Comparison of ENCODE assay signal across 8 cellular contexts in the genomic region with DNA sequence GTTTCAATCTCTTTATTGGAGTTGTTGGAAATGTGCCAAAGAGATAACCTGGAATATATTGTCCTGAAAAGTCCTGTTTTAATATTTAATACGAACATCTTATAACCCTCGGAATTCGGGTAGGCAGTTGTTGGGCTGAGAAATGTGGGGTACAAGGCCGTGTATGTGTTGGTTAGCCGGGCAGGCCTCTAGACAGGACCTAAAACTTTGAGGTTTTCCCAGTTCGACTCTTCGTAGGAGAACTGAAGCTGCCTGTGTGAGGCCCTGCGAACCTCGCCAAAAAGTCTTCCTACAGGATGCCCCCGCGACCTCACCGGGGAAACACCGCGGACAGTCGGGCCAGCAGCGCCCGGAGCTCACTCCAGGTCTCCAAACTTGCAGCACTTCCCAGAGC. TPM values are rescaled to one million over a fixed set of nuclear protein-coding genes. Genes with fewer than 3 reads are reported as not detected.
DNase-seq lines count a peak whose midpoint lies in the region; ATAC-seq, FAIRE-seq and TF ChIP-seq lines count a peak whose summit lies in the region.

No MANE protein-coding gene starts in this region.

- no peak for DNase-seq in activated CD4-positive, alpha-beta T cell treated with anti-CD3 and anti-CD28 coated beads, Interleukin-2, amount 10 ng/mL, durations not matched to agents 24 days and 14 days
- DNase-seq in activated CD4-positive, alpha-beta T cell treated with anti-CD3 and anti-CD28 coated beads, Interleukin-2, amount 50 U/mL, for 4 hours, result no peak
- DNase-seq in RWPE1 (ENCODE audit: low spot score) (peak; percentile 58), fibroblast of pulmonary artery (ENCODE audit: low read depth) (peak; percentile 83), small intestine (no peak), DMS153 treated with DMSO at 0.1 percent for 48 hours (lab: John Stamatoyannopoulos, UW; ENCODE audit: unreplicated experiment) (no peak)

- H3K4me2 ChIP-seq in skeletal muscle satellite cell (ENCODE audit: low read length), result peak overlapping the region; percentile 91

- WGBS in small intestine, 3 donors, result 37 to 74% (median 53%) methylated on average over 17 of the region's 17 CpGs

- H3K36me3 ChIP-seq in skeletal muscle satellite cell (ENCODE audit: insufficient read depth, low read length) (no peaks in the 10 kb centered on the region), small intestine (ENCODE audit: control insufficient read depth in 2 of 2, insufficient read depth in 2 of 2, low read length in 2 of 2) (no peaks in the 10 kb centered on the region)

- TF ChIP-seq CTCF in RWPE1 (conservative IDR thresholded peaks at IDR 0.05; ENCODE audit: low read depth), result no peak
- TF ChIP-seq CTCF in fibroblast of pulmonary artery (IDR thresholded peaks at IDR 0.05; ENCODE audit: low read length, missing control alignments), result no peak

- intact Hi-C loops in activated CD4-positive, alpha-beta T cell treated with anti-CD3 and anti-CD28 coated beads, Interleukin-2, amount 10 ng/mL, durations not matched to agents 24 days and 14 days (cut with micrococcal nuclease), result loop anchor here (10.0 kb wide), 2 partner anchors 581 to 1241 kb away; partner anchors contain the start of gene KLF9

- peaks cover 63% of the 10 kb centered on the region for H3K4me1 Mint-ChIP-seq in activated CD4-positive, alpha-beta T cell treated with anti-CD3 and anti-CD28 coated beads, Interleukin-2, amount 10 ng/mL, durations not matched to agents 24 days and 14 days

- no peak for ATAC-seq in GM18870 (IDR thresholded peaks at IDR 0.05; ENCODE audit: unreplicated experiment)

- no peak for FAIRE-seq in small intestine (lab: Jason Lieb, UNC)

- peak overlapping the region; percentile 79 for H3K9ac ChIP-seq in skeletal muscle satellite cell (ENCODE audit: low read depth, low read length)

- no peaks in the 10 kb centered on the region for H3K27me3 ChIP-seq in skeletal muscle satellite cell (ENCODE audit: control insufficient read depth, insufficient read depth, low read length)
- no peaks in the 10 kb centered on the region for H3K27me3 ChIP-seq in small intestine (ENCODE audit: control insufficient read depth in 2 of 2, insufficient read depth in 2 of 2, low read length in 2 of 2)

- POLR2A ChIA-PET in RWPE1 (lab: Yijun Ruan, JAX; ENCODE audit: low non-redundant PET), result no interaction called here

- peak overlapping the region; percentile 64 for H3K27ac Mint-ChIP-seq in activated CD4-positive, alpha-beta T cell treated with anti-CD3 and anti-CD28 coated beads, Interleukin-2, amount 10 ng/mL, durations not matched to agents 24 days and 14 days

- H3K27ac ChIP-seq in RWPE1 (peak overlapping the region; percentile 91), small intestine (ENCODE audit: low read depth in 1 of 2, low read length in 1 of 2) (peak overlapping the region in 1 of 2 donors; percentile 17)

- H3K9me3 ChIP-seq in skeletal muscle satellite cell (replicated peaks; ENCODE audit: low read length) (no peaks in the 10 kb centered on the region), small intestine (ENCODE audit: control insufficient read depth, low read depth) (no peaks in the 10 kb centered on the region)

- peaks cover 24% of the 10 kb centered on the region for H3K27me3 Mint-ChIP-seq in activated CD4-positive, alpha-beta T cell treated with anti-CD3 and anti-CD28 coated beads, Interleukin-2, amount 10 ng/mL, durations not matched to agents 24 days and 14 days

- no peaks in the 10 kb centered on the region for H3K9me3 Mint-ChIP-seq in activated CD4-positive, alpha-beta T cell treated with anti-CD3 and anti-CD28 coated beads, Interleukin-2, amount 10 ng/mL, durations not matched to agents 24 days and 14 days

- H3K4me3 ChIP-seq in fibroblast of pulmonary artery (replicated peaks; ENCODE audit: low read depth, low read length) (peak overlapping the region; percentile 84), skeletal muscle satellite cell (ENCODE audit: low read length) (peak overlapping the region; percentile 77), small intestine (ENCODE audit: low read depth in 1 of 2, low read length in 2 of 2) (peak overlapping the region in 1 of 2 donors; percentile 39)

- H3K4me1 ChIP-seq in skeletal muscle satellite cell (ENCODE audit: control insufficient read depth, insufficient read depth, low read length) (peaks cover 27% of the 10 kb centered on the region), small intestine (ENCODE audit: control insufficient read depth in 2 of 2, insufficient read depth in 1 of 2, low read depth in 1 of 2, low read length in 1 of 2) (peaks cover 0 to 6% of the 10 kb centered on the region in 2 donors)

- CTCF ChIA-PET in RWPE1 (lab: Yijun Ruan, JAX), result interaction anchor here (0.6 kb wide), 2 partner anchors 14 to 100 kb away, joined by 3 read pairs; no protein-coding TSS in a partner anchor

- H3K36me3 Mint-ChIP-seq in activated CD4-positive, alpha-beta T cell treated with anti-CD3 and anti-CD28 coated beads, Interleukin-2, amount 10 ng/mL, durations not matched to agents 24 days and 14 days (ENCODE audit: low read depth), result no peaks in the 10 kb centered on the region

- H3K4me3 Mint-ChIP-seq in activated CD4-positive, alpha-beta T cell treated with anti-CD3 and anti-CD28 coated beads, Interleukin-2, amount 10 ng/mL, durations not matched to agents 24 days and 14 days, result peak overlapping the region; percentile 84

RNA-seq across cellular contexts. Expression of gene TJP2, which starts 0.6 kb away (rescaled TPM):
- total RNA-seq in activated CD4-positive, alpha-beta T cell treated with anti-CD3 and anti-CD28 coated beads, Interleukin-2, amount 10 ng/mL, durations not matched to agents 24 days and 14 days, result 18.0 and 19.4 TPM in 2 replicates
- 14.6 and 34.2 TPM in 2 replicates for total RNA-seq in skeletal muscle satellite cell (2012; rRNA removed)
- 10 to 100 TPM; 48.3 to 99.2 (median 98.2) TPM for polyA plus RNA-seq in small intestine

Comparison
In these comparisons a context has a peak if more than half of its experiments do, and no peak if none do; other contexts are left out.
1. DNase-seq: peak in RWPE1 (single experiment) and fibroblast of pulmonary artery (single experiment); none in activated CD4-positive, alpha-beta T cell treated with anti-CD3 and anti-CD28 coated beads, Interleukin-2, amount 10 ng/mL, durations not matched to agents 24 days and 14 days (single experiment), activated CD4-positive, alpha-beta T cell treated with anti-CD3 and anti-CD28 coated beads, Interleukin-2, amount 50 U/mL, for 4 hours (0 of 2), small intestine (single experiment) and DMS153 treated with DMSO at 0.1 percent for 48 hours (single experiment).